11 cellular contexts compared by ENCODE assay signal in the genomic region with DNA sequence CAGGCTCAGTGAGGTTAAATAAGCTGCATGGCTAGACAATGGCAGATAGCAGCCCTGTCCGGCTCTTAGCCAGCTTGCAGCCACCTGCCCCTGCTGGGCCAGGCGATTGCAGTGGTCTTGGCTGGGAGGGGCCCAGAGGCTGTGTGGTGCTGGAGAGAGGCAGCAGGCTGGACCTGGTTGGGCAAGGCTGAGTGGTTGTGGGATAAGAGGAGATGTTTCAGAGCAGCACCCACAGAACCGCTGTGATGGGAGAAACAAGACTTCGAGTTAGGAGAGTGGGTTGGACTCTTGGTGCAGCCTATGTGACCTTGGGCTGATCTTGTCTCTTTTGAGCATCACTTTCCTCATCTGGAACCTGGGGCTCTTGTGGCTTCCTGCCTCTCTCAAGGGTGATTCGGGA. TPM values are rescaled to one million over a fixed set of nuclear protein-coding genes. Genes with fewer than 3 reads are reported as not detected.
DNase-seq lines count a peak whose midpoint lies in the region; ATAC-seq and TF ChIP-seq lines count a peak whose summit lies in the region.
"Had no signal": no experiment of that assay in that cellular context is flagged by ENCODE, and none has a peak within 500 bp of the region (broad histone marks: within the 10 kb centered on the region; RNA-seq: fewer than 3 reads in every experiment).

No MANE protein-coding gene starts in this region.

- CTCF ChIA-PET in activated CD4-positive, alpha-beta memory T cell treated with anti-CD3 and anti-CD28 coated beads, Interleukin-2, amount 10 ng/mL, durations not matched to agents 7 days and 5 days (lab: Charles Lee): interaction anchor here (0.5 to 2.8 kb wide), 8 partner anchors 12 to 104 kb away, joined by 3 to 12 read pairs (median 8); no protein-coding TSS in a partner anchor

- no peak for TF ChIP-seq POLR2A in right lobe of liver (IDR thresholded peaks at IDR 0.05)

- H3K9me3 ChIP-seq in right lobe of liver: no peaks in the 10 kb centered on the region
- H3K9me3 ChIP-seq: psoas muscle, suprapubic skin had no signal

- peak overlapping the region; percentile 78 for H3K27ac Mint-ChIP-seq in HFFc6
- H3K27ac Mint-ChIP-seq in activated CD4-positive, alpha-beta memory T cell treated with anti-CD3 and anti-CD28 coated beads, Interleukin-2, amount 10 ng/mL, durations not matched to agents 7 days and 5 days: peak overlapping the region; percentile 100

- no peak overlapping the region for H2AFZ ChIP-seq in ACC112 (ENCODE audit: low read length, unreplicated experiment)
- H2AFZ ChIP-seq: hepatocyte had no signal

- DNase-seq in HFFc6 (no peak), right lobe of liver (no peak), glomerular visceral epithelial cell (ENCODE audit: extremely low spot score) (no peak), NCI-H1105 treated with DMSO at 0.1 percent for 48 hours (lab: John Stamatoyannopoulos, UW) (no peak), NCI-H2171 treated with DMSO at 0.1 percent for 48 hours (lab: John Stamatoyannopoulos, UW) (no peak)
- no peak for DNase-seq in activated CD4-positive, alpha-beta memory T cell treated with anti-CD3 and anti-CD28 coated beads, Interleukin-2, amount 10 ng/mL, durations not matched to agents 7 days and 5 days
- DNase-seq: psoas muscle had no signal

- POLR2A ChIA-PET in activated CD4-positive, alpha-beta memory T cell treated with anti-CD3 and anti-CD28 coated beads, Interleukin-2, amount 10 ng/mL, durations not matched to agents 7 days and 5 days (lab: Charles Lee): interaction anchor here (1.2 to 24.8 kb wide), 13 partner anchors 9 to 104 kb away, joined by 3 to 519 read pairs (median 9); partner anchors contain the start of gene PTPRJ

- 33% methylated on average over 4 of the region's 5 CpGs for WGBS in right lobe of liver (ENCODE audit: insufficient coverage, low coverage, low lambda C conversion rate, missing lambda C conversion rate)

- peak overlapping the region; percentile 67 for H3K4me3 Mint-ChIP-seq in HFFc6
- H3K4me3 Mint-ChIP-seq in activated CD4-positive, alpha-beta memory T cell treated with anti-CD3 and anti-CD28 coated beads, Interleukin-2, amount 10 ng/mL, durations not matched to agents 7 days and 5 days: peak overlapping the region; percentile 54

- H3K4me1 ChIP-seq in ACC112 (ENCODE audit: control insufficient read depth, insufficient read depth, low read length, unreplicated experiment): peaks cover 45% of the 10 kb centered on the region
- peaks cover 3 to 68% (median 21%) of the 10 kb centered on the region in 4 donors for H3K4me1 ChIP-seq in right lobe of liver

- peaks cover 5% of the 10 kb centered on the region; the same call in 1 of the 2 replicates for H3K36me3 Mint-ChIP-seq in HFFc6 (ENCODE audit: low read depth)
- peaks cover 23% of the 10 kb centered on the region for H3K36me3 Mint-ChIP-seq in activated CD4-positive, alpha-beta memory T cell treated with anti-CD3 and anti-CD28 coated beads, Interleukin-2, amount 10 ng/mL, durations not matched to agents 7 days and 5 days (ENCODE audit: low read depth)

- TF ChIP-seq CTCF in HFFc6 (IDR thresholded peaks at IDR 0.05) (no peak), right lobe of liver (IDR thresholded peaks at IDR 0.05) (no peak)

- H3K79me2 ChIP-seq in ACC112 (ENCODE audit: control insufficient read depth, insufficient read depth, low read length, unreplicated experiment): peaks cover 37% of the 10 kb centered on the region

- H3K36me3 ChIP-seq in ACC112 (ENCODE audit: insufficient read depth, low read length): no peaks in the 10 kb centered on the region
- no peaks in the 10 kb centered on the region for H3K36me3 ChIP-seq in right lobe of liver
- H3K36me3 ChIP-seq: suprapubic skin had no signal

- H3K27me3 Mint-ChIP-seq in HFFc6 (ENCODE audit: insufficient read depth): no peaks in the 10 kb centered on the region
- H3K27me3 Mint-ChIP-seq in activated CD4-positive, alpha-beta memory T cell treated with anti-CD3 and anti-CD28 coated beads, Interleukin-2, amount 10 ng/mL, durations not matched to agents 7 days and 5 days: no peaks in the 10 kb centered on the region

- ATAC-seq in right lobe of liver (no peak), GM21360 (IDR thresholded peaks at IDR 0.05; ENCODE audit: unreplicated experiment) (no peak)
- ATAC-seq: psoas muscle had no signal

- H3K4me3 ChIP-seq in ACC112 (ENCODE audit: low read depth, low read length) (peak overlapping the region; percentile 33; the same call in 1 of the 2 replicates), right lobe of liver (no peak overlapping the region)
- H3K4me3 ChIP-seq: hepatocyte, psoas muscle, suprapubic skin had no signal

- peak overlapping the region; percentile 78 for H3K27ac ChIP-seq in ACC112 (ENCODE audit: low read depth, low read length)
- peak overlapping the region; percentile 21 to 69 (median 64) for H3K27ac ChIP-seq in right lobe of liver
- H3K27ac ChIP-seq: suprapubic skin had no signal

- intact Hi-C loops in right lobe of liver (cut with DNase I): no loop called here

- H3K9me3 Mint-ChIP-seq in HFFc6: no peaks in the 10 kb centered on the region
- no peaks in the 10 kb centered on the region for H3K9me3 Mint-ChIP-seq in activated CD4-positive, alpha-beta memory T cell treated with anti-CD3 and anti-CD28 coated beads, Interleukin-2, amount 10 ng/mL, durations not matched to agents 7 days and 5 days

- H3K4me1 Mint-ChIP-seq in HFFc6 (ENCODE audit: low read depth): peaks cover 56% of the 10 kb centered on the region
- peaks cover 78% of the 10 kb centered on the region for H3K4me1 Mint-ChIP-seq in activated CD4-positive, alpha-beta memory T cell treated with anti-CD3 and anti-CD28 coated beads, Interleukin-2, amount 10 ng/mL, durations not matched to agents 7 days and 5 days

- H3K27me3 ChIP-seq in ACC112 (ENCODE audit: insufficient read depth, low read length) (no peaks in the 10 kb centered on the region), right lobe of liver (no peaks in the 10 kb centered on the region)
- H3K27me3 ChIP-seq: hepatocyte, suprapubic skin had no signal

RNA-seq across cellular contexts. Expression of gene PTPRJ, which starts 25.5 kb away (rescaled TPM):
- total RNA-seq in HFFc6 (2021; fragmentation: NEBNext Ultra II Directional; extraction: Animal tissue kit (Norgen Biotek cat#: 25700)): 10 to 100 TPM; 15.7 to 20.8 (median 19.2) TPM
- 10 to 100 TPM; 83.0 to 89.1 TPM for total RNA-seq in activated CD4-positive, alpha-beta memory T cell treated with anti-CD3 and anti-CD28 coated beads, Interleukin-2, amount 10 ng/mL, durations not matched to agents 7 days and 5 days
- 10 to 100 TPM; 12.5 to 33.0 (median 19.8) TPM for total RNA-seq in right lobe of liver
